ENCODE assay signal across 8 cellular contexts in genomic region chr12:69585189-69586062, GRCh38. TPM values are rescaled to one million over a fixed set of nuclear protein-coding genes. Genes with fewer than 3 reads are reported as not detected.
A peak's percentile ranks its signal among the peaks of the same experiment; 100 is the strongest.
DNase-seq lines count a peak whose midpoint lies in the region; ATAC-seq and TF ChIP-seq lines count a peak whose summit lies in the region.

Gene CCT2, plus strand, starts transcription at chr12:69585459. Its CDS starts 63 bp downstream, at chr12:69585522.

- peak; percentile 97 to 99 (median 97) for DNase-seq in Peyer's patch
- DNase-seq in activated T-cell treated with anti-CD3 and anti-CD28 coated beads, Interleukin-2, amount 50 U/mL, for 48 hours: peak; percentile 96
- peak; percentile 95 to 98 for DNase-seq in stimulated activated CD8-positive, alpha-beta memory T cell treated with anti-CD3 and anti-CD28 coated beads, Interleukin-7, amount 100 ng/mL, for 4 hours (ENCODE audit: low read depth in 2 of 2)

- H3K36me3 ChIP-seq in DOHH2 (ENCODE audit: control insufficient read depth, low read length): peaks cover 51% of the 10 kb centered on the region
- H3K36me3 ChIP-seq in KOPT-K1 (ENCODE audit: insufficient read depth, low read length): peaks cover 44% of the 10 kb centered on the region
- H3K36me3 ChIP-seq in Peyer's patch: peaks cover 0 to 33% (median 0%) of the 10 kb centered on the region in 3 donors
- peaks cover 30 to 40% of the 10 kb centered on the region in 2 donors for H3K36me3 ChIP-seq in muscle layer of duodenum (ENCODE audit: control insufficient read depth in 1 of 2, insufficient read depth in 2 of 2, low read length in 2 of 2)

- TF ChIP-seq POLR2A in Peyer's patch (IDR thresholded peaks at IDR 0.05): peak; percentile 46 to 75

- TF ChIP-seq CTCF in DOHH2 (IDR thresholded peaks at IDR 0.05; ENCODE audit: low read depth, low read length, poor library complexity, severe bottlenecking) (peak; percentile 54), Peyer's patch (IDR thresholded peaks at IDR 0.05) (peak; percentile 10 to 39 (median 20))

- H3K4me2 ChIP-seq in DOHH2 (ENCODE audit: low read length): peak within 1 kb of the TSS; percentile 79

- no peaks in the 10 kb centered on the region for H3K9me2 ChIP-seq in DOHH2 (replicated peaks; ENCODE audit: control insufficient read depth, low read length)

- ATAC-seq in GM21786 (IDR thresholded peaks at IDR 0.05; ENCODE audit: unreplicated experiment) (peak; percentile 97), esophagus mucosa (peak; percentile 99)

- H3K27me3 ChIP-seq in DOHH2 (ENCODE audit: control insufficient read depth, low read length) (no peaks in the 10 kb centered on the region), Peyer's patch (no peaks in the 10 kb centered on the region), muscle layer of duodenum (ENCODE audit: low read depth, low read length) (no peaks in the 10 kb centered on the region)

- H3K4me3 ChIP-seq in DOHH2 (ENCODE audit: low read length) (peak within 1 kb of the TSS; percentile 92), Peyer's patch (peak within 1 kb of the TSS; percentile 62 to 100 (median 90)), muscle layer of duodenum (ENCODE audit: low read depth in 1 of 2, low read length in 2 of 2) (peak within 1 kb of the TSS; percentile 85 to 99)

- no peaks in the 10 kb centered on the region for H3F3A ChIP-seq in DOHH2 (ENCODE audit: control insufficient read depth, insufficient read depth)

- peaks cover 12% of the 10 kb centered on the region for H4K20me1 ChIP-seq in DOHH2 (ENCODE audit: control insufficient read depth, insufficient read depth, low read depth, low read length)

- H3K4me1 ChIP-seq in DOHH2 (ENCODE audit: control insufficient read depth, low read length): peaks cover 21% of the 10 kb centered on the region
- peaks cover 0 to 9% (median 3%) of the 10 kb centered on the region in 4 donors for H3K4me1 ChIP-seq in Peyer's patch
- peaks cover 0 to 6% of the 10 kb centered on the region in 2 donors for H3K4me1 ChIP-seq in muscle layer of duodenum (ENCODE audit: control insufficient read depth in 1 of 2, insufficient read depth in 2 of 2, low read length in 2 of 2)

- H3K79me2 ChIP-seq in DOHH2 (ENCODE audit: control insufficient read depth, low read length): peaks cover 48% of the 10 kb centered on the region

- H3K9me3 ChIP-seq in DOHH2 (ENCODE audit: control insufficient read depth, insufficient read depth, low read length): no peaks in the 10 kb centered on the region
- no peaks in the 10 kb centered on the region for H3K9me3 ChIP-seq in KOPT-K1 (ENCODE audit: insufficient read depth, low read length, poor library complexity, severe bottlenecking)
- H3K9me3 ChIP-seq in Peyer's patch: no peaks in the 10 kb centered on the region
- H3K9me3 ChIP-seq in muscle layer of duodenum (ENCODE audit: control insufficient read depth in 1 of 2, low read length in 2 of 2): no peaks in the 10 kb centered on the region

- H3K27ac ChIP-seq in DOHH2 (ENCODE audit: low read depth, low read length) (peak within 1 kb of the TSS; percentile 68), KOPT-K1 (ENCODE audit: low read depth, low read length, poor library complexity, severe bottlenecking) (peak within 1 kb of the TSS; percentile 95), Peyer's patch (peak within 1 kb of the TSS; percentile 77 to 93 (median 84)), muscle layer of duodenum (ENCODE audit: low read length) (peak within 1 kb of the TSS; percentile 93)

RNA-seq across cellular contexts. Expression of gene CCT2, which starts in this region (rescaled TPM):
- total RNA-seq in Peyer's patch (10 to 100 TPM; 37.7 to 82.5 (median 59.4) TPM), esophagus mucosa (114 TPM)

Comparison
In these comparisons a context has a peak if more than half of its experiments do, and no peak if none do; other contexts are left out.
1. Peak in every context shown above with its lines: DNase-seq, ATAC-seq, H3K4me3 ChIP-seq and H3K27ac ChIP-seq.